In genomic region chr5:179797741-179798140, GRCh38 we compare ENCODE assay signal across 18 cellular contexts. TPM values are rescaled to one million over a fixed set of nuclear protein-coding genes. Genes with fewer than 3 reads are reported as not detected.
DNase-seq lines count a peak whose midpoint lies in the region; ATAC-seq and TF ChIP-seq lines count a peak whose summit lies in the region.
"Had no signal": no experiment of that assay in that cellular context is flagged by ENCODE, and none has a peak within 500 bp of the region (broad histone marks: within the 10 kb centered on the region; RNA-seq: fewer than 3 reads in every experiment).

No MANE protein-coding gene starts in this region.

- H3K36me3 ChIP-seq in Caco-2 (ENCODE audit: control insufficient read depth, insufficient read depth, low read length), result peaks cover 10% of the 10 kb centered on the region
- H3K36me3 ChIP-seq in IMR-90 (ENCODE audit: control insufficient read depth, insufficient read depth, low read length), result peaks cover 48% of the 10 kb centered on the region
- H3K36me3 ChIP-seq in osteoblast (ENCODE audit: insufficient read depth, low read length), result peaks cover 34% of the 10 kb centered on the region

- H4K20me1 ChIP-seq in IMR-90 (ENCODE audit: insufficient read depth, low read length) (peaks cover 23% of the 10 kb centered on the region), osteoblast (ENCODE audit: insufficient read depth, low read length) (peaks cover 9% of the 10 kb centered on the region)

- no peak for TF ChIP-seq RAD21 in IMR-90 (IDR thresholded peaks at IDR 0.05; ENCODE audit: low read length)

- no peak overlapping the region for H2AK9ac ChIP-seq in IMR-90 (replicated peaks; ENCODE audit: low read depth, low read length, poor library complexity)

- H2BK20ac ChIP-seq in IMR-90 (ENCODE audit: low read depth, low read length), result no peak overlapping the region

- peaks cover 9 to 29% of the 10 kb centered on the region in 2 experiments for H3K79me1 ChIP-seq in IMR-90 (ENCODE audit: low read depth in 1 of 2, low read length in 2 of 2)

- no peak overlapping the region for H2AK5ac ChIP-seq in IMR-90 (ENCODE audit: low read depth, low read length)

- H2AFZ ChIP-seq in IMR-90 (replicated peaks; ENCODE audit: low read length, poor library complexity) (no peak overlapping the region), osteoblast (ENCODE audit: low read length) (no peak overlapping the region)
- H2AFZ ChIP-seq: GM23248 had no signal

- H3K4me1 Mint-ChIP-seq in Caco-2 (ENCODE audit: low read depth, unreplicated experiment), result peaks cover 7% of the 10 kb centered on the region
- peaks cover 7% of the 10 kb centered on the region for H3K4me1 Mint-ChIP-seq in endothelial cell (ENCODE audit: unreplicated experiment)

- no peak overlapping the region for H3K56ac ChIP-seq in IMR-90 (ENCODE audit: extremely low read depth, insufficient read depth, low read length)

- no peak overlapping the region for H3K9ac ChIP-seq in IMR-90 (ENCODE audit: low read depth, low read length)
- H3K9ac ChIP-seq: GM23248 had no signal

- DNase-seq in Caco-2 (no peak), IMR-90 (no peak), endothelial cell (ENCODE audit: low spot score) (no peak), osteoblast (ENCODE audit: insufficient read length, low spot score, missing footprints) (peak; percentile 62), iPS-NIHi11 (ENCODE audit: low spot score) (no peak), globus pallidus (ENCODE audit: low spot score) (no peak)
- DNase-seq in stimulated activated CD4-positive, alpha-beta T cell treated with anti-CD3 and anti-CD28 coated beads, Interleukin-2, amount 100 ng/mL, for 48 hours, result no peak
- DNase-seq: C1 segment of cervical spinal cord, DMS79 treated with DMSO at 0.1 percent for 48 hours, GM23248, HFFc6, Kasumi-1, NCI-H187 treated with DMSO at 0.1 percent for 48 hours, NCI-H2171, NCI-H774, Right ventricle myocardium superior had no signal

- H3K27ac Mint-ChIP-seq in Caco-2 (ENCODE audit: unreplicated experiment), result no peak overlapping the region
- H3K27ac Mint-ChIP-seq in endothelial cell (ENCODE audit: unreplicated experiment), result no peak overlapping the region

- ATAC-seq in IMR-90 (ENCODE audit: low read depth), result no peak
- ATAC-seq: Panc1, SK-N-SH treated with all-trans-retinoic acid at 6 μM for 48 hours had no signal

- CTCF ChIA-PET in Caco-2 (lab: Charles Lee), result interaction anchor here (0.5 kb wide), 1 partner anchor 85 kb away, joined by 3 read pairs; no protein-coding TSS in a partner anchor
- CTCF ChIA-PET in IMR-90 (lab: Yijun Ruan, JAX), result no interaction called here

- WGBS in IMR-90 (ENCODE audit: extremely low coverage in 2 of 2, insufficient read length in 1 of 2), 2 experiments, result 98% methylated on average over 14 of the region's 30 CpGs; no CpG with 5 or more reads in 1 of the 2 experiments

- H3K4me2 ChIP-seq in IMR-90 (ENCODE audit: low read depth, low read length) (no peak overlapping the region), osteoblast (ENCODE audit: insufficient read depth, low read length) (no peak overlapping the region)

- H3K23ac ChIP-seq in IMR-90 (ENCODE audit: low read depth, low read length), result no peak overlapping the region

- no peak for TF ChIP-seq POLR2A in IMR-90 (IDR thresholded peaks at IDR 0.05; ENCODE audit: low read depth, low read length)

- no peak overlapping the region for H3K14ac ChIP-seq in IMR-90 (replicated peaks; ENCODE audit: low read depth, low read length)

- H3K9me3 ChIP-seq in Caco-2, result no peaks in the 10 kb centered on the region
- no peaks in the 10 kb centered on the region for H3K9me3 ChIP-seq in IMR-90 (ENCODE audit: control insufficient read depth, insufficient read depth, low read length)
- H3K9me3 ChIP-seq in osteoblast (ENCODE audit: low read depth, low read length), result no peaks in the 10 kb centered on the region

- no peak overlapping the region for H2BK5ac ChIP-seq in IMR-90 (ENCODE audit: low read depth, low read length, poor library complexity, severe bottlenecking)

- no peak overlapping the region for H4K91ac ChIP-seq in IMR-90 (ENCODE audit: insufficient read depth, low read depth, low read length)

- H3K4me1 ChIP-seq in Caco-2 (peaks cover 14% of the 10 kb centered on the region; the same call in 1 of the 2 replicates), IMR-90 (ENCODE audit: control insufficient read depth, insufficient read depth, low read length) (peaks cover 9% of the 10 kb centered on the region; the same call in 1 of the 2 replicates), osteoblast (ENCODE audit: insufficient read depth, low read length) (peaks cover 14% of the 10 kb centered on the region)

- in situ Hi-C loops in IMR-90 (cut with MboI; ENCODE audit: low sequenced_read_pairs), result no loop called here

- no peak overlapping the region for H2BK15ac ChIP-seq in IMR-90 (ENCODE audit: low read depth, low read length)

- H3K27me3 ChIP-seq in Caco-2 (replicated peaks; ENCODE audit: control insufficient read depth, insufficient read depth, low read length) (no peaks in the 10 kb centered on the region), IMR-90 (ENCODE audit: control insufficient read depth, insufficient read depth, low read length) (no peaks in the 10 kb centered on the region), osteoblast (ENCODE audit: insufficient read depth, low read length) (no peaks in the 10 kb centered on the region)

- peaks cover 11% of the 10 kb centered on the region for H3K79me2 ChIP-seq in osteoblast (ENCODE audit: insufficient read depth, low read length)

- no peak overlapping the region for H2BK120ac ChIP-seq in IMR-90 (ENCODE audit: low read depth, low read length)

- H3K27me3 Mint-ChIP-seq in Caco-2 (ENCODE audit: insufficient read depth, unreplicated experiment) (no peaks in the 10 kb centered on the region), endothelial cell (ENCODE audit: unreplicated experiment) (peaks cover 22% of the 10 kb centered on the region)

- TF ChIP-seq CTCF in Caco-2 (IDR thresholded peaks at IDR 0.05; ENCODE audit: insufficient read depth in 1 of 2, low read depth in 1 of 2, low read length in 1 of 2, severe bottlenecking in 1 of 2, unreplicated experiment in 1 of 2) (no peak), IMR-90 (conservative IDR thresholded peaks at IDR 0.05; ENCODE audit: low read depth, low read length) (no peak), endothelial cell (IDR thresholded peaks at IDR 0.05; ENCODE audit: unreplicated experiment) (no peak), osteoblast (IDR thresholded peaks at IDR 0.05; ENCODE audit: extremely low read depth, low read depth, low read length) (no peak)

- BruUV-seq in Caco-2 (replicated peaks; lab: Mats Ljungman, UMichigan) (TSS peak; percentile 18), IMR-90 (replicated peaks; lab: Mats Ljungman, UMichigan) (TSS peak; percentile 86)

- no peak overlapping the region for H4K5ac ChIP-seq in IMR-90 (ENCODE audit: low read depth, low read length)

- intact Hi-C loops in Caco-2 (cut with micrococcal nuclease; ENCODE audit: unreplicated experiment) (loop anchor here (10.0 kb wide), 1 partner anchor 123 kb away; no protein-coding TSS in a partner anchor), IMR-90 (cut with micrococcal nuclease) (no loop called here)

- no peak overlapping the region for H4K8ac ChIP-seq in IMR-90 (ENCODE audit: low read depth in 2 of 2, low read length in 2 of 2)

- no peak overlapping the region for H3K18ac ChIP-seq in IMR-90 (ENCODE audit: low read depth, low read length)

- POLR2A ChIA-PET in Caco-2 (lab: Charles Lee), result no interaction called here
- POLR2A ChIA-PET in IMR-90 (lab: Charles Lee; ENCODE audit: unreplicated experiment), result no interaction called here

- dilution Hi-C loops in IMR-90 (cut with HindIII; ENCODE audit: low sequenced_read_pairs, unreplicated experiment), result no loop called here

- no peak overlapping the region for H3K4me3 ChIP-seq in Caco-2 (ENCODE audit: low read depth, low read length)
- H3K4me3 ChIP-seq in IMR-90 (ENCODE audit: insufficient read depth, low read depth, low read length), result no peak overlapping the region
- no peak overlapping the region for H3K4me3 ChIP-seq in osteoblast (ENCODE audit: insufficient read depth, low read length)
- H3K4me3 ChIP-seq: GM23248 had no signal

- H3K4ac ChIP-seq in IMR-90 (ENCODE audit: low read depth, low read length), result no peak overlapping the region

- H3K4me3 Mint-ChIP-seq in Caco-2 (ENCODE audit: unreplicated experiment) (no peak overlapping the region), endothelial cell (ENCODE audit: unreplicated experiment) (peak overlapping the region; percentile 82)
- H3K4me3 Mint-ChIP-seq: HFFc6 had no signal

- H3K9me1 ChIP-seq in IMR-90 (ENCODE audit: insufficient read depth, low read length), result no peaks in the 10 kb centered on the region

- no peaks in the 10 kb centered on the region for H3K9me3 Mint-ChIP-seq in Caco-2 (ENCODE audit: unreplicated experiment)
- H3K9me3 Mint-ChIP-seq in endothelial cell (ENCODE audit: unreplicated experiment), result no peaks in the 10 kb centered on the region
- H3K9me3 Mint-ChIP-seq: HFFc6 had no signal

- peaks cover 77% of the 10 kb centered on the region for H3K36me3 Mint-ChIP-seq in Caco-2 (ENCODE audit: insufficient read depth, unreplicated experiment)
- peaks cover 28% of the 10 kb centered on the region for H3K36me3 Mint-ChIP-seq in endothelial cell (ENCODE audit: low read depth, unreplicated experiment)

- H3K27ac ChIP-seq in IMR-90 (ENCODE audit: insufficient read depth, low read length) (no peak overlapping the region), osteoblast (ENCODE audit: low read depth, low read length) (no peak overlapping the region)
- H3K27ac ChIP-seq: GM23248 had no signal

RNA-seq across cellular contexts. Expression of gene LTC4S, which starts 4.0 kb away (rescaled TPM):
- total RNA-seq in Caco-2 (2022), result 2.3 and 2.4 TPM in 2 replicates
- total RNA-seq in IMR-90 (2012; rRNA removed), result not detected in 2 replicates
- polyA plus RNA-seq in IMR-90 (2012; rRNA removed), result 0.72 and 1.9 TPM in 2 replicates
- polyA plus RNA-seq in IMR-90 (2012; cell fraction: cytosol; rRNA removed), result 1.3 and 3.2 TPM in 2 replicates
- polyA plus RNA-seq in IMR-90 (2012; cell fraction: nucleus; rRNA removed; ENCODE audit: low replicate concordance), result 2.3 and 12.6 TPM in 2 replicates
- total RNA-seq in endothelial cell (ENCODE audit: unreplicated experiment), result 1.0 TPM
- total RNA-seq in osteoblast, result 1.4 and 1.5 TPM in 2 replicates
- total RNA-seq: HFFc6 had no signal

RNA-seq across cellular contexts. Expression of gene MGAT4B, which starts 8.9 kb away (rescaled TPM):
- 215 and 217 TPM in 2 replicates for total RNA-seq in Caco-2 (2022)
- total RNA-seq in IMR-90 (2012; rRNA removed), result 53.9 and 73.7 TPM in 2 replicates
- polyA plus RNA-seq in IMR-90 (2012; rRNA removed), result 155 and 164 TPM in 2 replicates
- 148 and 266 TPM in 2 replicates for polyA plus RNA-seq in IMR-90 (2012; cell fraction: cytosol; rRNA removed)
- polyA plus RNA-seq in IMR-90 (2012; cell fraction: nucleus; rRNA removed; ENCODE audit: low replicate concordance), result 388 and 999 TPM in 2 replicates
- total RNA-seq in endothelial cell (ENCODE audit: unreplicated experiment), result 163 TPM
- 90.5 and 95.9 TPM in 2 replicates for total RNA-seq in osteoblast

RNA-seq across cellular contexts. Expression of gene SQSTM1, which starts 23.0 kb away (rescaled TPM):
- total RNA-seq in Caco-2 (2022), result 250 and 259 TPM in 2 replicates
- total RNA-seq in IMR-90 (2012; rRNA removed), result 168 and 184 TPM in 2 replicates
- 152 and 201 TPM in 2 replicates for polyA plus RNA-seq in IMR-90 (2012; rRNA removed)
- polyA plus RNA-seq in IMR-90 (2012; cell fraction: cytosol; rRNA removed), result 153 and 219 TPM in 2 replicates
- polyA plus RNA-seq in IMR-90 (2012; cell fraction: nucleus; rRNA removed; ENCODE audit: low replicate concordance), result 377 and 407 TPM in 2 replicates
- 82.2 TPM for total RNA-seq in endothelial cell (ENCODE audit: unreplicated experiment)
- 826 and 992 TPM in 2 replicates for total RNA-seq in osteoblast
